8 cellular contexts compared by ENCODE assay signal in genomic region chr17:82021728-82022309, GRCh38. TPM values are rescaled to one million over a fixed set of nuclear protein-coding genes. Genes with fewer than 3 reads are reported as not detected.
A peak's percentile ranks its signal among the peaks of the same experiment; 100 is the strongest.
DNase-seq lines count a peak whose midpoint lies in the region; ATAC-seq, FAIRE-seq and TF ChIP-seq lines count a peak whose summit lies in the region.

No MANE protein-coding gene starts in this region.

- no peak overlapping the region for H2AK5ac ChIP-seq in H1 (ENCODE audit: low read depth, low read length)

- no peak overlapping the region for H2BK5ac ChIP-seq in H1 (ENCODE audit: low read depth, low read length)

- no peak overlapping the region for H3K18ac ChIP-seq in H1 (ENCODE audit: extremely low read depth, low read length)

- no peak overlapping the region for H2AFZ ChIP-seq in OCI-LY1 (ENCODE audit: low read length)
- no peak overlapping the region for H2AFZ ChIP-seq in H1 (ENCODE audit: low read length)

- FAIRE-seq in H1 (lab: Jason Lieb, UNC): no peak
- no peak for FAIRE-seq in pancreas (lab: Jason Lieb, UNC)

- H3K27ac ChIP-seq in OCI-LY1 (ENCODE audit: low read depth, low read length, poor library complexity, severe bottlenecking) (peak overlapping the region; percentile 16), H1 (ENCODE audit: low read depth, low read length) (no peak overlapping the region), pancreas (no peak overlapping the region)

- H3K4me1 ChIP-seq in OCI-LY1 (ENCODE audit: insufficient read depth, low read length, severe bottlenecking) (peaks cover 24% of the 10 kb centered on the region), H1 (replicated peaks in 1 of 4; ENCODE audit: control insufficient read depth in 3 of 4, insufficient read depth in 4 of 4, low read length in 3 of 4) (peaks cover 0 to 14% (median 8%) of the 10 kb centered on the region in 4 experiments; a peak in 5 of 7 replicates), pancreas (peaks cover 9 to 14% (median 14%) of the 10 kb centered on the region in 3 donors)

- H3K4ac ChIP-seq in H1 (replicated peaks; ENCODE audit: insufficient read length, low read depth, low read length): no peak overlapping the region

- ATAC-seq in pancreas (no peak), GM19351 (IDR thresholded peaks at IDR 0.05; ENCODE audit: unreplicated experiment) (no peak), GM18519 (IDR thresholded peaks at IDR 0.05; ENCODE audit: low FRiP score, unreplicated experiment) (no peak)

- H3K14ac ChIP-seq in H1 (ENCODE audit: insufficient read length): no peak overlapping the region

- H4K91ac ChIP-seq in H1 (replicated peaks; ENCODE audit: insufficient read length, low read length): peak overlapping the region; percentile 44

- TF ChIP-seq POLR2A in H1 (IDR thresholded peaks at IDR 0.05; ENCODE audit: control extremely low read depth in 1 of 2, low read depth in 2 of 2, low read length in 2 of 2): no peak; a peak in 1 of 3 replicates

- peak overlapping the region; percentile 100 for H3K4me2 ChIP-seq in OCI-LY1 (ENCODE audit: low read length)
- peak overlapping the region; percentile 87 to 92 for H3K4me2 ChIP-seq in H1 (ENCODE audit: insufficient read depth in 1 of 2, low read depth in 2 of 2, low read length in 2 of 2)

- no peak overlapping the region for H2BK120ac ChIP-seq in H1 (replicated peaks; ENCODE audit: low read depth, low read length)

- H3K36me3 ChIP-seq in OCI-LY1 (ENCODE audit: insufficient read depth, low read length) (peaks cover 12% of the 10 kb centered on the region; the same call in 1 of the 2 replicates), H1 (ENCODE audit: control insufficient read depth in 2 of 4, insufficient read depth in 4 of 4, low read length in 3 of 4) (no peaks in the 10 kb centered on the region), pancreas (no peaks in the 10 kb centered on the region)

- H3K9me2 ChIP-seq in OCI-LY1 (ENCODE audit: low read depth, low read length): no peaks in the 10 kb centered on the region

- DNase-seq in H1 (ENCODE audit: low read depth in 1 of 2, low spot score in 2 of 2) (no peak), pancreas (no peak), pons (ENCODE audit: low spot score) (no peak)
- DNase-seq in NK-92 treated with Interleukin-12 subunit alpha and Interleukin-12 subunit beta, amount 100 ng/mL, for 24 hours (lab: John Stamatoyannopoulos, UW): no peak

- no peaks in the 10 kb centered on the region for H3K79me2 ChIP-seq in OCI-LY1 (ENCODE audit: insufficient read depth, low read length)
- H3K79me2 ChIP-seq in H1 (ENCODE audit: control insufficient read depth in 1 of 2, insufficient read depth in 2 of 2, low read length in 2 of 2): peaks cover 0 to 12% of the 10 kb centered on the region in 2 experiments; a peak in 1 of 4 replicates

- peak overlapping the region; percentile 29; the same call in 1 of the 2 replicates for H2BK15ac ChIP-seq in H1 (ENCODE audit: low read length)

- no peaks in the 10 kb centered on the region for H3K27me3 ChIP-seq in OCI-LY1 (ENCODE audit: insufficient read depth, low read length)
- H3K27me3 ChIP-seq in H1 (replicated peaks in 1 of 4; ENCODE audit: control insufficient read depth in 3 of 4, extremely low read depth in 1 of 4, insufficient read depth in 3 of 4, low read length in 3 of 4): no peaks in the 10 kb centered on the region
- no peaks in the 10 kb centered on the region for H3K27me3 ChIP-seq in pancreas

- no peak overlapping the region for H2BK20ac ChIP-seq in H1 (ENCODE audit: low read length)

- no peaks in the 10 kb centered on the region for H3F3A ChIP-seq in OCI-LY1 (ENCODE audit: insufficient read depth, low read length)

- H3K9ac ChIP-seq in OCI-LY1 (ENCODE audit: low read length) (peak overlapping the region; percentile 88), H1 (replicated peaks in 1 of 4; ENCODE audit: extremely low read depth in 1 of 4, low read depth in 3 of 4, low read length in 3 of 4) (peak overlapping the region; percentile 76 to 80 (median 80))

- POLR2A ChIA-PET in H1 (lab: Charles Lee; ENCODE audit: partially characterized antibody): interaction anchor here (0.6 to 4.3 kb wide), 14 partner anchors 9 to 135 kb away, joined by 3 to 22 read pairs (median 3); partner anchors contain the start of genes FASN and RAC3

- 59% methylated on average over 15 of the region's 15 CpGs; no CpG with 5 or more reads in 1 of the 2 experiments for WGBS in H1 (ENCODE audit: extremely low coverage in 1 of 2, insufficient coverage in 1 of 2, insufficient read length in 1 of 2, insufficient replicate concordance in 2 of 2, low coverage in 1 of 2, low lambda C conversion rate in 2 of 2, missing lambda C conversion rate in 1 of 2), 2 experiments
- WGBS in pancreas, 2 donors: 11 to 14% methylated on average over 15 of the region's 15 CpGs

- no peak overlapping the region for H3K23ac ChIP-seq in H1 (ENCODE audit: insufficient read length)

- H3K4me3 ChIP-seq in GM08714 (ENCODE audit: low read length): peak overlapping the region; percentile 75
- H3K4me3 ChIP-seq in OCI-LY1 (ENCODE audit: low read depth, low read length, poor library complexity, severe bottlenecking): peak overlapping the region; percentile 92
- peak overlapping the region; percentile 83 to 93 (median 86) for H3K4me3 ChIP-seq in H1 (ENCODE audit: extremely low read depth in 1 of 4, insufficient read depth in 2 of 4, low read depth in 3 of 4, low read length in 4 of 4)
- H3K4me3 ChIP-seq in pancreas: peak overlapping the region; percentile 91 to 96 (median 94)

- TF ChIP-seq CTCF in OCI-LY1 (IDR thresholded peaks at IDR 0.05; ENCODE audit: low read length) (no peak), H1 (IDR thresholded peaks at IDR 0.05; ENCODE audit: control extremely low read depth in 1 of 3, insufficient read depth in 1 of 3, low read depth in 1 of 3, low read length in 3 of 3) (no peak), pancreas (IDR thresholded peaks at IDR 0.05) (no peak)

- H3K56ac ChIP-seq in H1 (replicated peaks; ENCODE audit: insufficient read length, low read depth, low read length): no peak overlapping the region

- no peak overlapping the region; the same call in 1 of the 2 replicates for H4K8ac ChIP-seq in H1 (ENCODE audit: extremely low read depth, insufficient read depth, low read length)

- no peaks in the 10 kb centered on the region for H3K9me3 ChIP-seq in OCI-LY1 (ENCODE audit: low read length)
- no peaks in the 10 kb centered on the region for H3K9me3 ChIP-seq in H1 (ENCODE audit: insufficient read depth in 2 of 2, low read depth in 1 of 2, low read length in 1 of 2)
- H3K9me3 ChIP-seq in pancreas: no peaks in the 10 kb centered on the region

- CTCF ChIA-PET in H1 (lab: Charles Lee; ENCODE audit: partially characterized antibody): interaction anchor here (0.6 to 4.7 kb wide), 17 partner anchors 8 to 115 kb away, joined by 3 to 29 read pairs (median 5); partner anchors contain the start of genes MAFG and RAC3

- peaks cover 12% of the 10 kb centered on the region for H3K23me2 ChIP-seq in H1 (ENCODE audit: low read depth, low read length)

- TF ChIP-seq EP300 in H1 (IDR thresholded peaks at IDR 0.05; ENCODE audit: borderline replicate concordance in 1 of 2, low read depth in 2 of 2, low read length in 2 of 2): no peak

- peaks cover 4% of the 10 kb centered on the region; the same call in 1 of the 2 replicates for H3K79me1 ChIP-seq in H1 (ENCODE audit: low read depth, low read length)

- no peaks in the 10 kb centered on the region for H4K20me1 ChIP-seq in OCI-LY1 (ENCODE audit: insufficient read depth, low read length)
- H4K20me1 ChIP-seq in H1 (replicated peaks in 1 of 2; ENCODE audit: control insufficient read depth in 1 of 2, insufficient read depth in 2 of 2, low read length in 2 of 2): peaks cover 7 to 13% of the 10 kb centered on the region in 2 experiments

- intact Hi-C loops in pancreas (cut with DNase I): loop anchor here in 1 of 3 donors (10.0 kb wide), 1 partner anchor 133 kb away; no protein-coding TSS in a partner anchor

- no peak overlapping the region for H2BK12ac ChIP-seq in H1 (ENCODE audit: low read depth, low read length)

- H4K5ac ChIP-seq in H1 (ENCODE audit: insufficient read length, low read depth, low read length): no peak overlapping the region

- no peak for TF ChIP-seq RAD21 in H1 (IDR thresholded peaks at IDR 0.05 in 1 of 2, conservative IDR thresholded peaks at IDR 0.05 in 1 of 2; ENCODE audit: low read depth in 2 of 2, low read length in 2 of 2)

RNA-seq across cellular contexts. Expression of gene CENPX, which starts 0.9 kb away (rescaled TPM):
- total RNA-seq in H1 (2021; fragmentation: NEBNext Ultra II Directional; extraction: Animal tissue kit (Norgen Biotek cat#: 25700)): 111 and 116 TPM in 2 replicates
- polyA plus RNA-seq in H1 (2011; rRNA removed): 122 and 133 TPM in 2 replicates
- polyA plus RNA-seq in H1 (2011; cell fraction: cytosol; rRNA removed): 131 TPM
- 145 TPM for polyA plus RNA-seq in H1 (2011; cell fraction: nucleus; rRNA removed)
- polyA plus RNA-seq in H1 (2012, experiment 1 of 2): 94.8 to 140 TPM (median 130 TPM) in 4 replicates
- polyA plus RNA-seq in H1 (2012, experiment 2 of 2): 158 TPM
- 61.6 TPM for polyA plus RNA-seq in H1 (2013, experiment 1 of 2)
- polyA plus RNA-seq in H1 (2013, experiment 2 of 2): 59.1 TPM
- 21.3 and 26.4 TPM in 2 replicates for polyA minus RNA-seq in H1 (2011; rRNA and poly(A)+ RNA removed)
- polyA minus RNA-seq in H1 (2011; cell fraction: cytosol; rRNA and poly(A)+ RNA removed): 35.9 TPM
- 36.4 TPM for polyA minus RNA-seq in H1 (2011; cell fraction: nucleus; rRNA and poly(A)+ RNA removed)
- 10 to 100 TPM; 14.0 to 28.6 (median 16.4) TPM for total RNA-seq in pancreas
- 10 to 100 TPM; 43.6 to 62.4 TPM for polyA plus RNA-seq in pancreas

RNA-seq across cellular contexts. Expression of gene LRRC45, which starts 1.3 kb away (rescaled TPM):
- 28.2 and 29.0 TPM in 2 replicates for total RNA-seq in H1 (2021; fragmentation: NEBNext Ultra II Directional; extraction: Animal tissue kit (Norgen Biotek cat#: 25700))
- polyA plus RNA-seq in H1 (2011; rRNA removed): 11.5 and 17.3 TPM in 2 replicates
- 23.7 TPM for polyA plus RNA-seq in H1 (2011; cell fraction: cytosol; rRNA removed)
- polyA plus RNA-seq in H1 (2011; cell fraction: nucleus; rRNA removed): 96.6 TPM
- 15.2 to 25.5 TPM (median 25.4 TPM) in 4 replicates for polyA plus RNA-seq in H1 (2012, experiment 1 of 2)
- 17.3 TPM for polyA plus RNA-seq in H1 (2012, experiment 2 of 2)
- polyA plus RNA-seq in H1 (2013, experiment 1 of 2): 14.7 TPM
- polyA plus RNA-seq in H1 (2013, experiment 2 of 2): 13.4 TPM
- polyA minus RNA-seq in H1 (2011; rRNA and poly(A)+ RNA removed): 7.8 and 8.0 TPM in 2 replicates
- polyA minus RNA-seq in H1 (2011; cell fraction: cytosol; rRNA and poly(A)+ RNA removed): 14.1 TPM
- 21.5 TPM for polyA minus RNA-seq in H1 (2011; cell fraction: nucleus; rRNA and poly(A)+ RNA removed)
- 1 to 10 TPM; 5.3 to 9.9 (median 6.2) TPM for total RNA-seq in pancreas
- 10 to 100 TPM; 20.0 to 21.6 TPM for polyA plus RNA-seq in pancreas

RNA-seq across cellular contexts. Expression of gene RAC3, which starts 9.7 kb away (rescaled TPM):
- 167 and 177 TPM in 2 replicates for total RNA-seq in H1 (2021; fragmentation: NEBNext Ultra II Directional; extraction: Animal tissue kit (Norgen Biotek cat#: 25700))
- 299 and 520 TPM in 2 replicates for polyA plus RNA-seq in H1 (2011; rRNA removed)
- polyA plus RNA-seq in H1 (2011; cell fraction: cytosol; rRNA removed): 290 TPM
- 408 TPM for polyA plus RNA-seq in H1 (2011; cell fraction: nucleus; rRNA removed)
- polyA plus RNA-seq in H1 (2012, experiment 1 of 2): 93.2 to 160 TPM (median 150 TPM) in 4 replicates
- polyA plus RNA-seq in H1 (2012, experiment 2 of 2): 143 TPM
- 141 TPM for polyA plus RNA-seq in H1 (2013, experiment 1 of 2)
- 139 TPM for polyA plus RNA-seq in H1 (2013, experiment 2 of 2)
- 54.1 and 62.9 TPM in 2 replicates for polyA minus RNA-seq in H1 (2011; rRNA and poly(A)+ RNA removed)
- polyA minus RNA-seq in H1 (2011; cell fraction: cytosol; rRNA and poly(A)+ RNA removed): 82.6 TPM
- 83.3 TPM for polyA minus RNA-seq in H1 (2011; cell fraction: nucleus; rRNA and poly(A)+ RNA removed)
- total RNA-seq in pancreas: 1 to 10 TPM in 5 of 6 donors, under 1 TPM in 1; 0.97 to 3.3 (median 1.9) TPM
- 10 to 100 TPM in 1 of 2 donors, 1 to 10 TPM in 1; 6.0 to 12.6 TPM for polyA plus RNA-seq in pancreas

RNA-seq across cellular contexts. Expression of gene DCXR, which starts 15.7 kb away (rescaled TPM):
- total RNA-seq in H1 (2021; fragmentation: NEBNext Ultra II Directional; extraction: Animal tissue kit (Norgen Biotek cat#: 25700)): 96.3 and 110 TPM in 2 replicates
- polyA plus RNA-seq in H1 (2011; rRNA removed): 212 and 338 TPM in 2 replicates
- 163 TPM for polyA plus RNA-seq in H1 (2011; cell fraction: cytosol; rRNA removed)
- 167 TPM for polyA plus RNA-seq in H1 (2011; cell fraction: nucleus; rRNA removed)
- 92.1 to 118 TPM (median 110 TPM) in 4 replicates for polyA plus RNA-seq in H1 (2012, experiment 1 of 2)
- 187 TPM for polyA plus RNA-seq in H1 (2012, experiment 2 of 2)
- polyA plus RNA-seq in H1 (2013, experiment 1 of 2): 57.6 TPM
- 58.1 TPM for polyA plus RNA-seq in H1 (2013, experiment 2 of 2)
- polyA minus RNA-seq in H1 (2011; rRNA and poly(A)+ RNA removed): 35.5 and 81.7 TPM in 2 replicates
- polyA minus RNA-seq in H1 (2011; cell fraction: cytosol; rRNA and poly(A)+ RNA removed): 40.5 TPM
- polyA minus RNA-seq in H1 (2011; cell fraction: nucleus; rRNA and poly(A)+ RNA removed): 31.1 TPM
- total RNA-seq in pancreas: 10 to 100 TPM; 34.8 to 87.4 (median 51.1) TPM
- 100 to 1,000 TPM in 1 of 2 donors, 10 to 100 TPM in 1; 86.7 to 108 TPM for polyA plus RNA-seq in pancreas

RNA-seq across cellular contexts. Expression of gene RFNG, which starts 29.8 kb away (rescaled TPM):
- total RNA-seq in H1 (2021; fragmentation: NEBNext Ultra II Directional; extraction: Animal tissue kit (Norgen Biotek cat#: 25700)): 26.7 and 30.9 TPM in 2 replicates
- polyA plus RNA-seq in H1 (2011; rRNA removed): 28.4 and 50.3 TPM in 2 replicates
- 25.7 TPM for polyA plus RNA-seq in H1 (2011; cell fraction: cytosol; rRNA removed)
- polyA plus RNA-seq in H1 (2011; cell fraction: nucleus; rRNA removed): 139 TPM
- polyA plus RNA-seq in H1 (2012, experiment 1 of 2): 26.1 to 34.2 TPM (median 32.0 TPM) in 4 replicates
- polyA plus RNA-seq in H1 (2012, experiment 2 of 2): 32.2 TPM
- polyA plus RNA-seq in H1 (2013, experiment 1 of 2): 26.3 TPM
- 26.6 TPM for polyA plus RNA-seq in H1 (2013, experiment 2 of 2)
- polyA minus RNA-seq in H1 (2011; rRNA and poly(A)+ RNA removed): 8.3 and 9.7 TPM in 2 replicates
- 15.2 TPM for polyA minus RNA-seq in H1 (2011; cell fraction: cytosol; rRNA and poly(A)+ RNA removed)
- polyA minus RNA-seq in H1 (2011; cell fraction: nucleus; rRNA and poly(A)+ RNA removed): 23.8 TPM
- 10 to 100 TPM; 18.2 to 30.8 (median 28.4) TPM for total RNA-seq in pancreas
- 10 to 100 TPM; 57.9 to 59.1 TPM for polyA plus RNA-seq in pancreas

Comparison
In these comparisons a context has a peak if more than half of its experiments do, and no peak if none do; other contexts are left out.
1. RNA of gene RAC3, which starts 9.7 kb away (total RNA-seq): 167 to 177 TPM in H1; 0.97 to 3.3 TPM in pancreas; every median in the first group is over 10 times any median in the second.
2. Peak in every context shown above with its lines, with median percentiles within 50 percentile points of each other: H3K4me3 ChIP-seq.